Comparison of ENCODE assay signal across 1 cellular context in genomic region chr21:27036736-27037301, GRCh38.
TF ChIP-seq lines count a peak whose summit lies in the region.

No MANE protein-coding gene starts in this region.

TF ChIP-seq in H1, 55 proteins besides CTCF, POLR2A, EP300 and RAD21 (continued from another document):
- TF ChIP-seq ATF3 (IDR thresholded peaks at IDR 0.05; ENCODE audit: insufficient read depth, low read depth, low read length) (no peak), PHF8 (conservative IDR thresholded peaks at IDR 0.05; ENCODE audit: low read depth, low read length) (no peak), KDM5A (IDR thresholded peaks at IDR 0.05; ENCODE audit: low read length) (no peak), TEAD4 (IDR thresholded peaks at IDR 0.05; ENCODE audit: low read depth, low read length) (no peak), KDM4A (IDR thresholded peaks at IDR 0.05; ENCODE audit: low read depth, low read length, severe bottlenecking) (no peak), RFX5 (IDR thresholded peaks at IDR 0.05; ENCODE audit: borderline replicate concordance, low read depth, low read length) (no peak), BACH1 (IDR thresholded peaks at IDR 0.05; ENCODE audit: low read length) (no peak), CHD7 (IDR thresholded peaks at IDR 0.05; ENCODE audit: insufficient replicate concordance, low read length) (no peak), RBBP5 (IDR thresholded peaks at IDR 0.05; ENCODE audit: borderline replicate concordance, low read depth, low read length) (no peak), CHD1 (IDR thresholded peaks at IDR 0.05; ENCODE audit: low read depth, low read length) (no peak), GABPA (IDR thresholded peaks at IDR 0.05; ENCODE audit: borderline replicate concordance, insufficient read depth, low read length) (no peak), SIN3A (conservative IDR thresholded peaks at IDR 0.05 in 1 of 2, IDR thresholded peaks at IDR 0.05 in 1 of 2; ENCODE audit: low read depth in 1 of 2, low read length in 2 of 2) (no peak), KDM1A (IDR thresholded peaks at IDR 0.05; ENCODE audit: borderline replicate concordance, low read length) (no peak)
TF ChIP-seq in H1: peak in this region for 0.
